In genomic region chr7:1065263-1066260, GRCh38 we compare ENCODE assay signal across 8 cellular contexts. TPM values are rescaled to one million over a fixed set of nuclear protein-coding genes. Genes with fewer than 3 reads are reported as not detected.
DNase-seq lines count a peak whose midpoint lies in the region; ATAC-seq and TF ChIP-seq lines count a peak whose summit lies in the region.

No MANE protein-coding gene starts in this region.

- TF ChIP-seq CTCF in 22Rv1 (IDR thresholded peaks at IDR 0.05): peak; percentile 94
- peak; percentile 90 for TF ChIP-seq CTCF in GM13976 (IDR thresholded peaks at IDR 0.05; ENCODE audit: borderline replicate concordance, control extremely low read depth, extremely low read depth, insufficient read depth, missing control alignments)

- intact Hi-C loops in naive thymus-derived CD4-positive, alpha-beta T cell (cut with micrococcal nuclease): loop anchor here (1.0 to 2.0 kb wide), 8 partner anchors 21 to 157 kb away; partner anchors contain the start of gene GPR146 (in 1 of the 2)

- H3K9me3 ChIP-seq in naive thymus-derived CD4-positive, alpha-beta T cell (ENCODE audit: control insufficient read depth in 2 of 3, low read length in 3 of 3): no peaks in the 10 kb centered on the region

- H3K4me3 ChIP-seq in naive thymus-derived CD4-positive, alpha-beta T cell (ENCODE audit: low read length): peak overlapping the region; percentile 54

- peak overlapping the region in 2 of 9 donors; percentile 24 to 32 for H3K27ac Mint-ChIP-seq in naive thymus-derived CD4-positive, alpha-beta T cell
- H3K27ac Mint-ChIP-seq in stimulated activated memory B cell treated with anti-CD40 and anti-IgM and Interleukin-4, amounts not matched to agents 10 μg/mL and 1 μg/mL and 100 μg/mL, for 72 hours: peak overlapping the region; percentile 70

- CTCF ChIA-PET in naive thymus-derived CD4-positive, alpha-beta T cell (lab: Charles Lee): interaction anchor here (0.6 to 3.8 kb wide), 21 partner anchors 10 to 710 kb away, joined by 3 to 170 read pairs (median 4); partner anchors contain the start of gene GPR146

- H3K27me3 ChIP-seq in naive thymus-derived CD4-positive, alpha-beta T cell (ENCODE audit: control insufficient read depth in 2 of 2, insufficient read depth in 2 of 2, low read length in 2 of 2): no peaks in the 10 kb centered on the region

- H3K4me1 Mint-ChIP-seq in naive thymus-derived CD4-positive, alpha-beta T cell: peaks cover 6 to 16% (median 9%) of the 10 kb centered on the region in 7 donors
- H3K4me1 Mint-ChIP-seq in stimulated activated memory B cell treated with anti-CD40 and anti-IgM and Interleukin-4, amounts not matched to agents 10 μg/mL and 1 μg/mL and 100 μg/mL, for 72 hours: peaks cover 45% of the 10 kb centered on the region

- H3K4me3 Mint-ChIP-seq in naive thymus-derived CD4-positive, alpha-beta T cell: peak overlapping the region; percentile 62 to 83 (median 74)
- peak overlapping the region; percentile 66 for H3K4me3 Mint-ChIP-seq in stimulated activated memory B cell treated with anti-CD40 and anti-IgM and Interleukin-4, amounts not matched to agents 10 μg/mL and 1 μg/mL and 100 μg/mL, for 72 hours

- H3K4me1 ChIP-seq in naive thymus-derived CD4-positive, alpha-beta T cell (ENCODE audit: control insufficient read depth in 2 of 2, insufficient read depth in 2 of 2, low read length in 2 of 2): peaks cover 6 to 9% of the 10 kb centered on the region in 2 donors

- POLR2A ChIA-PET in naive thymus-derived CD4-positive, alpha-beta T cell (lab: Charles Lee): interaction anchor here (0.7 to 2.3 kb wide), 6 partner anchors 10 to 90 kb away, joined by 5 to 25 read pairs (median 8); partner anchors contain the start of genes COX19 and GPR146

- DNase-seq in GM13976 (ENCODE audit: low spot score) (peak; percentile 95), OCI-M1 (lab: John Stamatoyannopoulos, UW) (peak; percentile 79), activated T-cell treated with anti-CD3 and anti-CD28 coated beads for 48 hours (ENCODE audit: low read depth) (peak; percentile 78)
- peak; percentile 66 to 87 (median 81) for DNase-seq in naive thymus-derived CD4-positive, alpha-beta T cell

- H3K9me3 Mint-ChIP-seq in naive thymus-derived CD4-positive, alpha-beta T cell: peaks cover 0 to 3% (median 0%) of the 10 kb centered on the region in 11 donors
- H3K9me3 Mint-ChIP-seq in stimulated activated memory B cell treated with anti-CD40 and anti-IgM and Interleukin-4, amounts not matched to agents 10 μg/mL and 1 μg/mL and 100 μg/mL, for 72 hours: peaks cover 2% of the 10 kb centered on the region

- peaks cover 0 to 3% (median 0%) of the 10 kb centered on the region in 5 donors for H3K27me3 Mint-ChIP-seq in naive thymus-derived CD4-positive, alpha-beta T cell
- peaks cover 25% of the 10 kb centered on the region for H3K27me3 Mint-ChIP-seq in stimulated activated memory B cell treated with anti-CD40 and anti-IgM and Interleukin-4, amounts not matched to agents 10 μg/mL and 1 μg/mL and 100 μg/mL, for 72 hours

- in situ Hi-C loops in GM13976 (cut with MboI; ENCODE audit: low sequenced_read_pairs, unreplicated experiment): no loop called here

- ATAC-seq in HG03280 (IDR thresholded peaks at IDR 0.05; ENCODE audit: unreplicated experiment) (peak; percentile 74), esophagus mucosa (peak; percentile 82)
- ATAC-seq in naive thymus-derived CD4-positive, alpha-beta T cell: peak; percentile 96
- ATAC-seq in stimulated activated memory B cell treated with anti-CD40 and anti-IgM and Interleukin-4, amounts not matched to agents 10 μg/mL and 1 μg/mL and 100 μg/mL, for 72 hours: peak; percentile 89

- H3K36me3 ChIP-seq in naive thymus-derived CD4-positive, alpha-beta T cell (ENCODE audit: control insufficient read depth in 2 of 3, insufficient read depth in 3 of 3, low read length in 3 of 3): no peaks in the 10 kb centered on the region

- no peaks in the 10 kb centered on the region for H3K36me3 Mint-ChIP-seq in naive thymus-derived CD4-positive, alpha-beta T cell
- H3K36me3 Mint-ChIP-seq in stimulated activated memory B cell treated with anti-CD40 and anti-IgM and Interleukin-4, amounts not matched to agents 10 μg/mL and 1 μg/mL and 100 μg/mL, for 72 hours: peaks cover 28% of the 10 kb centered on the region

- no peak overlapping the region for H3K27ac ChIP-seq in 22Rv1
- H3K27ac ChIP-seq in naive thymus-derived CD4-positive, alpha-beta T cell (ENCODE audit: low read depth, low read length): no peak overlapping the region

RNA-seq across cellular contexts. Expression of gene GPR146, which starts 21.2 kb away (rescaled TPM):
- total RNA-seq in esophagus mucosa: 2.3 TPM
- 10 to 100 TPM; 10.1 to 26.5 (median 15.9) TPM for total RNA-seq in naive thymus-derived CD4-positive, alpha-beta T cell
- 10 to 100 TPM; 13.5 to 16.9 TPM for polyA plus RNA-seq in naive thymus-derived CD4-positive, alpha-beta T cell

RNA-seq across cellular contexts. Expression of gene GPER1, which starts 22.4 kb away (rescaled TPM):
- 1.6 TPM for total RNA-seq in esophagus mucosa
- 1 to 10 TPM in 1 of 5 experiments, under 1 TPM in 1, not detected in 3; 0.13 to 1.3 TPM for total RNA-seq in naive thymus-derived CD4-positive, alpha-beta T cell
- under 1 TPM; 0.21 to 0.47 TPM for polyA plus RNA-seq in naive thymus-derived CD4-positive, alpha-beta T cell
